33 cellular contexts compared by ENCODE assay signal in the genomic region with DNA sequence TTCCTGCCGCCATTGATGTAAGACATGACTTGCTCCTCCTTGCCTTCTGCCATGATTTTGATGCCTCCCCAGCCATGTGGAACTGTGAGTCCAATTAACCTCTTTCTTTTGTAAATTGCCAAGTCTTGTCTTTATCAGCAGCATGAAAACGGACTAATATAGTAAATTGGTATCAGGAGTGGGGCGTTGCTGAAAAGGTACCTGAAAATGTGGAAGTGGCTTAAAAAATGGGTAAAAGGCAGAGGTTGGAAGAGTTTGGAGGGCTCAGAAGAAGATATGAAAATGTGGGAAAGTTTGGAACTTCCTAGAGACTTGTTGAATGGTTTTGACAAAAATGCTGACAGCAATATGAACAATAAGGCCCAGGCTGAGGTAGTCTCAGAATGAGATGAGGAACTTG.
"Had no signal": no experiment of that assay in that cellular context is flagged by ENCODE, and none has a peak within 500 bp of the region (broad histone marks: within the 10 kb centered on the region; RNA-seq: fewer than 3 reads in every experiment).

No MANE protein-coding gene starts in this region.

- H3K27ac Mint-ChIP-seq: activated B cell treated with CpG ODN at 0.5 μM for 24 hours; activated CD4-positive, alpha-beta memory T cell treated with anti-CD3 and anti-CD28 coated beads, Interleukin-2, amount 10 ng/mL, durations not matched to agents 7 days and 5 days; activated naive CD8-positive, alpha-beta T cell; activated T-cell treated with anti-CD3 and anti-CD28 coated beads, Interleukin-2, amount 50 U/mL, for 24 hours; activated T-cell treated with anti-CD3 and anti-CD28 coated beads, Interleukin-2, amount 50 U/mL, for 72 hours; effector memory CD8-positive, alpha-beta T cell; T-helper 17 cell; T-helper 2 cell treated with Interferon-gamma antibody and Interleukin-4, amounts not matched to agents 5 μg/mL and 100 μg/mL, for 36 hours had no signal

- H3K36me3 ChIP-seq: adrenal gland had no signal

- H3K4me3 Mint-ChIP-seq: activated B cell treated with CpG ODN at 0.5 μM for 24 hours; activated CD4-positive, alpha-beta memory T cell treated with anti-CD3 and anti-CD28 coated beads, Interleukin-2, amount 10 ng/mL, durations not matched to agents 7 days and 5 days; activated naive CD8-positive, alpha-beta T cell; activated T-cell treated with anti-CD3 and anti-CD28 coated beads, Interleukin-2, amount 50 U/mL, for 24 hours; activated T-cell treated with anti-CD3 and anti-CD28 coated beads, Interleukin-2, amount 50 U/mL, for 72 hours; effector memory CD8-positive, alpha-beta T cell; T-helper 17 cell; T-helper 2 cell treated with Interferon-gamma antibody and Interleukin-4, amounts not matched to agents 5 μg/mL and 100 μg/mL, for 36 hours had no signal

- FAIRE-seq: colon, endothelial cell of umbilical vein, frontal cortex had no signal

- DNase-seq: activated B cell treated with CpG ODN at 0.5 μM for 24 hours; activated CD4-positive, alpha-beta memory T cell treated with anti-CD3 and anti-CD28 coated beads, Interleukin-2, amount 10 ng/mL, durations not matched to agents 7 days and 5 days; activated CD4-positive, alpha-beta T cell treated with anti-CD3 and anti-CD28 coated beads for 48 hours; activated CD4-positive, alpha-beta T cell treated with anti-CD3 and anti-CD28 coated beads, Interleukin-2, amount 50 U/mL, for 4 hours; activated CD8-positive, alpha-beta memory T cell treated with anti-CD3 and anti-CD28 coated beads, Interleukin-2, amount 50 U/mL, for 48 hours; activated gamma-delta T cell; activated naive CD4-positive, alpha-beta T cell; activated naive CD4-positive, alpha-beta T cell treated with anti-CD3 and anti-CD28 coated beads, Interleukin-2, amount 50 U/mL, for 16 hours; activated T-cell treated with anti-CD3 and anti-CD28 coated beads for 4 hours; activated T-cell treated with anti-CD3 and anti-CD28 coated beads, Interleukin-2, amount 50 U/mL, for 24 hours; activated T-cell treated with anti-CD3 and anti-CD28 coated beads, Interleukin-2, amount 50 U/mL, for 72 hours; adrenal gland; amygdala; aorta; body of pancreas; caudate nucleus; cortex of kidney; dermis blood vessel endothelial cell; effector CD4-positive, alpha-beta T cell; effector memory CD8-positive, alpha-beta T cell; esophagus squamous epithelium; heart right ventricle; T-helper 1 cell; T-helper 17 cell; T1000; WERI-Rb-1 had no signal

- H3K9me3 ChIP-seq: adrenal gland, body of pancreas had no signal

- H3K4me1 ChIP-seq: body of pancreas, esophagus squamous epithelium, heart right ventricle had no signal

- ATAC-seq: activated CD4-positive, CD25-positive, alpha-beta regulatory T cell treated with anti-CD3 and anti-CD28 coated beads, Interleukin-2, amount 50 U/mL, for 24 hours; activated T-cell treated with anti-CD3 and anti-CD28 coated beads, Interleukin-2, amount 50 U/mL, for 72 hours; body of pancreas; effector memory CD8-positive, alpha-beta T cell; heart right ventricle; T-helper 17 cell had no signal

- H3K27me3 ChIP-seq: adrenal gland, body of pancreas, esophagus squamous epithelium, heart right ventricle had no signal

- H3K27me3 Mint-ChIP-seq: activated B cell treated with CpG ODN at 0.5 μM for 24 hours; activated CD4-positive, alpha-beta memory T cell treated with anti-CD3 and anti-CD28 coated beads, Interleukin-2, amount 10 ng/mL, durations not matched to agents 7 days and 5 days; activated naive CD8-positive, alpha-beta T cell; activated T-cell treated with anti-CD3 and anti-CD28 coated beads, Interleukin-2, amount 50 U/mL, for 24 hours; effector memory CD8-positive, alpha-beta T cell; T-helper 17 cell had no signal

- H3K27ac ChIP-seq: adrenal gland, body of pancreas, epithelial cell of prostate, esophagus squamous epithelium, heart right ventricle, WERI-Rb-1 had no signal

- H3K4me3 ChIP-seq: adrenal gland, body of pancreas, esophagus squamous epithelium, heart right ventricle had no signal
